ENCODE assay signal across 9 cellular contexts in the genomic region with DNA sequence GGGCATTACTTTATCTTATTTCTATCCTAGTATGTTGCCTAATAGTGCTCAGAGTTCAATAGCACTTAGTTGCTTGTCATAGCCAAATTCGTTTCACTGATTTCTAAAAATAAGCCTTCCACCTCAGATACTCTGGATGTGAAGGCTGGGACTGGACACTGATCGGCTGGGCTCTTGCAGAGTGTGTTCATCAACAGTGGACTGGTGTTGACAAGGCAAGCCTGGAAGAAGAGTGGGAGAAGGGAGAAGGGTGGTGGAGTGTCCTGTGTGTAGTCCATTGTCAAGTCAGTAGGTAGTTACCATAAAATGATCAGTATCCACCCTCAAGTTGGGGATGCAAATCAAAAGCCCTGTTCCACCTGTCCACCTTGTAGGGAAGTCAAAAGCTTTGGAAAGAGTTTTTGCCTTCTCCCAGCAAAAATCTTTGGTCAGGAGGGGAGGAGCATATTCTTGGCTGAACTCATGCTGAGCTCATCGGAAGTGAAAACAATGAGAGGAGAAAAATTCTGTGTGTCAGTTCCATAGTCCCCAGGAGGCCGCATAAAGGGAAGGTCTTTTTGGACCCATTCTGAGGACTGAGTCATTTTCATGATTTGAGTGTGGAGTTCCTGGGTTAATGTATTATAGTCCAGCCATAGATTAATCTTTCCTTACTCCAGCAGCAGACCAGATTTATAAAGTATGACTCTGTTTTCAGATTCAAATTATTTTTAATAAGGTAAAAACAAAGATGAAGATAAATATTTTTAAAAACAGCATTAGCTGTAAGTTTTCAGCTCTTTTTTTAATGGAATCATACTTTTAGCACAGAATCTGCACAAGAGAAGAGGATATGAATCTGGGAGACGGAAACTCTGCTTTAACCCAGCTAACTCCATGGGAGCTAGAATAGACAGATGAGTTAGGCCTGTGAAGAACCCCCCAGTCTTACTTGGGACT.
DNase-seq lines count a peak whose midpoint lies in the region; ATAC-seq, FAIRE-seq and TF ChIP-seq lines count a peak whose summit lies in the region.
"Had no signal": no experiment of that assay in that cellular context is flagged by ENCODE, and none has a peak within 500 bp of the region (broad histone marks: within the 10 kb centered on the region; RNA-seq: fewer than 3 reads in every experiment).

No MANE protein-coding gene starts in this region.

- H3K27me3 Mint-ChIP-seq in endothelial cell (ENCODE audit: unreplicated experiment): peaks cover 2% of the 10 kb centered on the region
- H3K27me3 Mint-ChIP-seq: memory B cell had no signal

- no peaks in the 10 kb centered on the region for H3K9me3 Mint-ChIP-seq in endothelial cell (ENCODE audit: unreplicated experiment)
- H3K9me3 Mint-ChIP-seq: memory B cell had no signal

- peaks cover 27% of the 10 kb centered on the region for H3K36me3 Mint-ChIP-seq in endothelial cell (ENCODE audit: low read depth, unreplicated experiment)

- H3K4me3 Mint-ChIP-seq in endothelial cell (ENCODE audit: unreplicated experiment): peak overlapping the region; percentile 37
- H3K4me3 Mint-ChIP-seq: memory B cell had no signal

- peak overlapping the region; percentile 90 for H3K27ac Mint-ChIP-seq in endothelial cell (ENCODE audit: unreplicated experiment)
- H3K27ac Mint-ChIP-seq: memory B cell had no signal

- TF ChIP-seq CTCF in endothelial cell (IDR thresholded peaks at IDR 0.05; ENCODE audit: unreplicated experiment) (no peak), D721Med (IDR thresholded peaks at IDR 0.05; ENCODE audit: insufficient read depth, missing control alignments) (no peak)

- no peak for ATAC-seq in HG03159 (IDR thresholded peaks at IDR 0.05; ENCODE audit: unreplicated experiment)

- FAIRE-seq in D721Med (lab: Jason Lieb, UNC): no peak

- DNase-seq in EH (ENCODE audit: low read depth): peak; percentile 90
- peak; percentile 20 for DNase-seq in NCI-H774 (lab: John Stamatoyannopoulos, UW)
- no peak for DNase-seq in endothelial cell (ENCODE audit: low spot score)
- DNase-seq in midbrain (lab: John Stamatoyannopoulos, UW): peak; percentile 48
- DNase-seq in D721Med (ENCODE audit: insufficient read length, low spot score): no peak
- DNase-seq in HT-29 (ENCODE audit: low spot score): no peak
- DNase-seq in central memory CD4-positive, alpha-beta T cell: no peak

- peaks cover 71% of the 10 kb centered on the region for H3K4me1 Mint-ChIP-seq in endothelial cell (ENCODE audit: unreplicated experiment)

Comparison
In these comparisons a context has a peak if more than half of its experiments do, and no peak if none do; other contexts are left out.
1. DNase-seq: peak in EH (single experiment), NCI-H774 (single experiment) and midbrain (single experiment); none in endothelial cell (single experiment), D721Med (single experiment), HT-29 (single experiment) and central memory CD4-positive, alpha-beta T cell (single experiment).